Comparison of ENCODE assay signal across 1 cellular context in the genomic region with DNA sequence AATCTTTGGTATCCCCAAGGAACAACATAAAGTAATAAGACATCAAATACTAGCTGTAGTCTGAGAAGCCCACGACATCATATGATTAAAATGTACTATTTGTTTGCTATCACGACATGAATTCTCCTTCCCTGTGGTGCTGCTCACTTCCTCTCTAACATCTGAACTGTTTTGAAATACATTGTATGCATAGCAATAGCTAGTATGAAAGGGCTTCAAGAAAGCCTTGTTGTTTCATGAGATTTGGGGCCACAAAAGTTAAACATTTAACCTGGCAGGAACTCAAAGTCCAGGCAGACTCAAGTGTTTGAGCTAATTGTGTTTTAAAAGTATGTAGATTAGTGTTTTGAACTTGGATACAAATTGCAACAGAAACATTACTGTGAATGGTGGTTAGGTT.
TF ChIP-seq lines count a peak whose summit lies in the region.

No MANE protein-coding gene starts in this region.

TF ChIP-seq in HepG2, 621 proteins besides CTCF, POLR2A, EP300 and RAD21 (continued from another document and continues in another):
- TF ChIP-seq AHDC1 (CRISPR knock-in tag; IDR thresholded peaks at IDR 0.05; ENCODE audit: borderline replicate concordance), result 0 out of 2 replicates have a peak, but pooled peaks have one; percentile 51
- no peak for TF ChIP-seq RXRB (CRISPR knock-in tag; IDR thresholded peaks at IDR 0.05; ENCODE audit: borderline replicate concordance)
- peak; percentile 82 for TF ChIP-seq FOXP4 (CRISPR knock-in tag; IDR thresholded peaks at IDR 0.05)
- TF ChIP-seq ESRRA (CRISPR knock-in tag; IDR thresholded peaks at IDR 0.05; ENCODE audit: low read depth), result no peak
- no peak for TF ChIP-seq ZNF460 (CRISPR knock-in tag; IDR thresholded peaks at IDR 0.05; ENCODE audit: borderline replicate concordance)
- peak; percentile 25; the same call in 1 of the 2 replicates for TF ChIP-seq SALL1 (CRISPR knock-in tag; IDR thresholded peaks at IDR 0.05)
- TF ChIP-seq SMARCC2 (IDR thresholded peaks at IDR 0.05), result no peak
- TF ChIP-seq GFI1 (CRISPR knock-in tag; IDR thresholded peaks at IDR 0.05; ENCODE audit: borderline replicate concordance), result 0 out of 2 replicates have a peak, but pooled peaks have one; percentile 17
- TF ChIP-seq, protein P1, sequence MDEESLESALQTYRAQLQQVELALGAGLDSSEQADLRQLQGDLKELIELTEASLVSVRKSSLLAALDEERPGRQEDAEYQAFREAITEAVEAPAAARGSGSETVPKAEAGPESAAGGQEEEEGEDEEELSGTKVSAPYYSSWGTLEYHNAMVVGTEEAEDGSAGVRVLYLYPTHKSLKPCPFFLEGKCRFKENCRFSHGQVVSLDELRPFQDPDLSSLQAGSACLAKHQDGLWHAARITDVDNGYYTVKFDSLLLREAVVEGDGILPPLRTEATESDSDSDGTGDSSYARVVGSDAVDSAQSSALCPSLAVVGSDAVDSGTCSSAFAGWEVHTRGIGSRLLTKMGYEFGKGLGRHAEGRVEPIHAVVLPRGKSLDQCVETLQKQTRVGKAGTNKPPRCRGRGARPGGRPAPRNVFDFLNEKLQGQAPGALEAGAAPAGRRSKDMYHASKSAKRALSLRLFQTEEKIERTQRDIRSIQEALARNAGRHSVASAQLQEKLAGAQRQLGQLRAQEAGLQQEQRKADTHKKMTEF (CRISPR knock-in tag; IDR thresholded peaks at IDR 0.05), result peak; percentile 54; the same call in 1 of the 2 replicates
- TF ChIP-seq ZKSCAN8 (CRISPR knock-in tag; IDR thresholded peaks at IDR 0.05; ENCODE audit: borderline replicate concordance), result no peak
- no peak for TF ChIP-seq GTF3A (CRISPR knock-in tag; conservative IDR thresholded peaks at IDR 0.05)
- no peak for TF ChIP-seq ZBTB7A (CRISPR knock-in tag; IDR thresholded peaks at IDR 0.05)
- TF ChIP-seq HNF4A (CRISPR knock-in tag; IDR thresholded peaks at IDR 0.05), result peak; percentile 91
- TF ChIP-seq PHF21A (CRISPR knock-in tag; IDR thresholded peaks at IDR 0.05), result peak; percentile 17; the same call in 1 of the 2 replicates
- peak; percentile 80 for TF ChIP-seq NCOA2 (CRISPR knock-in tag; IDR thresholded peaks at IDR 0.05)
- peak; percentile 72 for TF ChIP-seq CEBPG (CRISPR knock-in tag; IDR thresholded peaks at IDR 0.05)
- no peak for TF ChIP-seq AHR (CRISPR knock-in tag; IDR thresholded peaks at IDR 0.05)
- TF ChIP-seq MAFF (IDR thresholded peaks at IDR 0.05; ENCODE audit: low read depth, low read length), result no peak
- TF ChIP-seq FOXJ3 (CRISPR knock-in tag; IDR thresholded peaks at IDR 0.05; ENCODE audit: borderline replicate concordance), result peak; percentile 85; the same call in 1 of the 2 replicates
- no peak for TF ChIP-seq ZNF24 (IDR thresholded peaks at IDR 0.05)
- TF ChIP-seq NR2F1 (CRISPR knock-in tag; IDR thresholded peaks at IDR 0.05), result no peak
- TF ChIP-seq ZBTB20 (CRISPR knock-in tag; IDR thresholded peaks at IDR 0.05; ENCODE audit: borderline replicate concordance, low read depth), result no peak
- TF ChIP-seq ELF4 (CRISPR knock-in tag; IDR thresholded peaks at IDR 0.05; ENCODE audit: borderline replicate concordance), result no peak
- TF ChIP-seq HDAC2 (CRISPR knock-in tag; IDR thresholded peaks at IDR 0.05), result peak; percentile 62; the same call in 1 of the 2 replicates
- no peak for TF ChIP-seq TOPORS (CRISPR knock-in tag; IDR thresholded peaks at IDR 0.05)
- peak; percentile 56; the same call in 1 of the 2 replicates for TF ChIP-seq CREM (IDR thresholded peaks at IDR 0.05)
- no peak for TF ChIP-seq CREM (CRISPR knock-in tag; IDR thresholded peaks at IDR 0.05)
- no peak for TF ChIP-seq REPIN1 (CRISPR knock-in tag; IDR thresholded peaks at IDR 0.05; ENCODE audit: borderline replicate concordance, low read depth)
- peak; percentile 52; the same call in 1 of the 2 replicates for TF ChIP-seq TBX2 (CRISPR knock-in tag; IDR thresholded peaks at IDR 0.05; ENCODE audit: borderline replicate concordance)
- no peak for TF ChIP-seq SALL2 (CRISPR knock-in tag; IDR thresholded peaks at IDR 0.05)
- no peak for TF ChIP-seq HBP1 (CRISPR knock-in tag; IDR thresholded peaks at IDR 0.05; ENCODE audit: low read depth)
- TF ChIP-seq CBX2 (IDR thresholded peaks at IDR 0.05; ENCODE audit: low read depth, low read length), result peak; percentile 80; the same call in 1 of the 2 replicates
- TF ChIP-seq CBX2 (CRISPR knock-in tag; IDR thresholded peaks at IDR 0.05; ENCODE audit: low read depth), result no peak
- TF ChIP-seq SOX6 (IDR thresholded peaks at IDR 0.05), result no peak
- peak; percentile 89 for TF ChIP-seq SOX6 (CRISPR knock-in tag; IDR thresholded peaks at IDR 0.05)
- TF ChIP-seq PPARG (CRISPR knock-in tag; conservative IDR thresholded peaks at IDR 0.05), result no peak
- peak; percentile 64; the same call in 1 of the 2 replicates for TF ChIP-seq HMG20A (CRISPR knock-in tag; IDR thresholded peaks at IDR 0.05; ENCODE audit: borderline replicate concordance)
- no peak for TF ChIP-seq MEF2D (CRISPR knock-in tag; IDR thresholded peaks at IDR 0.05)
- peak; percentile 51 for TF ChIP-seq POGZ (CRISPR knock-in tag; IDR thresholded peaks at IDR 0.05)
- TF ChIP-seq RFX3 (CRISPR knock-in tag; IDR thresholded peaks at IDR 0.05), result no peak
- TF ChIP-seq FOXK2 (IDR thresholded peaks at IDR 0.05), result peak; percentile 30; the same call in 1 of the 2 replicates
- peak; percentile 11; the same call in 1 of the 2 replicates for TF ChIP-seq DRAP1 (CRISPR knock-in tag; IDR thresholded peaks at IDR 0.05)
- TF ChIP-seq FOXA1 (IDR thresholded peaks at IDR 0.05), result no peak
- TF ChIP-seq FOXA1 (CRISPR knock-in tag; IDR thresholded peaks at IDR 0.05), result peak; percentile 62
- TF ChIP-seq FOXP1 (IDR thresholded peaks at IDR 0.05), result no peak
- peak; percentile 79 for TF ChIP-seq FOXP1 (CRISPR knock-in tag; IDR thresholded peaks at IDR 0.05)
- peak; percentile 82 for TF ChIP-seq ZNF331 (CRISPR knock-in tag; IDR thresholded peaks at IDR 0.05)
- no peak for TF ChIP-seq ATAD3A (CRISPR knock-in tag; IDR thresholded peaks at IDR 0.05)
- TF ChIP-seq ZNF484 (CRISPR knock-in tag; IDR thresholded peaks at IDR 0.05; ENCODE audit: borderline replicate concordance, low read depth), result no peak
- TF ChIP-seq PAXIP1 (CRISPR knock-in tag; conservative IDR thresholded peaks at IDR 0.05), result peak; percentile 91
- TF ChIP-seq, protein P2, sequence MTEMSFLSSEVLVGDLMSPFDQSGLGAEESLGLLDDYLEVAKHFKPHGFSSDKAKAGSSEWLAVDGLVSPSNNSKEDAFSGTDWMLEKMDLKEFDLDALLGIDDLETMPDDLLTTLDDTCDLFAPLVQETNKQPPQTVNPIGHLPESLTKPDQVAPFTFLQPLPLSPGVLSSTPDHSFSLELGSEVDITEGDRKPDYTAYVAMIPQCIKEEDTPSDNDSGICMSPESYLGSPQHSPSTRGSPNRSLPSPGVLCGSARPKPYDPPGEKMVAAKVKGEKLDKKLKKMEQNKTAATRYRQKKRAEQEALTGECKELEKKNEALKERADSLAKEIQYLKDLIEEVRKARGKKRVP (CRISPR knock-in tag; IDR thresholded peaks at IDR 0.05), result peak in 1 of 2 experiments; percentile 37; a peak in 1 of 4 replicates
- TF ChIP-seq NCOR1 (IDR thresholded peaks at IDR 0.05; ENCODE audit: borderline replicate concordance, low read length), result peak; percentile 61; the same call in 1 of the 2 replicates
- peak; percentile 57 for TF ChIP-seq FOSL2 (CRISPR knock-in tag; IDR thresholded peaks at IDR 0.05)
- TF ChIP-seq ZNF570 (CRISPR knock-in tag; IDR thresholded peaks at IDR 0.05; ENCODE audit: borderline replicate concordance), result no peak
- peak; percentile 65 for TF ChIP-seq TBX3 (IDR thresholded peaks at IDR 0.05; ENCODE audit: borderline replicate concordance)
